ENCODE assay signal across 19 cellular contexts in genomic region chr9:108972186-108972585, GRCh38. TPM values are rescaled to one million over a fixed set of nuclear protein-coding genes. Genes with fewer than 3 reads are reported as not detected.
DNase-seq lines count a peak whose midpoint lies in the region; FAIRE-seq and TF ChIP-seq lines count a peak whose summit lies in the region.
"Had no signal": no experiment of that assay in that cellular context is flagged by ENCODE, and none has a peak within 500 bp of the region (broad histone marks: within the 10 kb centered on the region; RNA-seq: fewer than 3 reads in every experiment).

No MANE protein-coding gene starts in this region.

- no peak for TF ChIP-seq POLR2A in testis (IDR thresholded peaks at IDR 0.05)

- WGBS in testis, 2 donors, result 45 to 66% methylated on average over 3 of the region's 3 CpGs

- intact Hi-C loops in kidney (cut with DNase I) (no loop called here), testis (cut with DNase I; ENCODE audit: low total_unique reads) (no loop called here)

- H3K36me3 ChIP-seq in WERI-Rb-1 (peaks cover 38% of the 10 kb centered on the region), kidney (ENCODE audit: control insufficient read depth in 1 of 2, insufficient read depth in 2 of 2, low read length in 2 of 2) (peaks cover 0 to 5% of the 10 kb centered on the region in 2 donors), testis (ENCODE audit: low read depth, missing control alignments) (no peaks in the 10 kb centered on the region)

- FAIRE-seq in kidney (lab: Jason Lieb, UNC), result no peak
- FAIRE-seq: RCC 7860 had no signal

- H3K9ac ChIP-seq in kidney (ENCODE audit: low read length in 2 of 2), result no peak overlapping the region
- H3K9ac ChIP-seq: BLaER1 treated with 17β-estradiol and CSF1 and Interleukin-3, amounts not matched to agents 10 nM and 100 nM had no signal

- H3K27ac ChIP-seq in WERI-Rb-1, result peak overlapping the region; percentile 75
- H3K27ac ChIP-seq in kidney (ENCODE audit: low read depth in 2 of 2, low read length in 2 of 2), result peak overlapping the region; percentile 42 to 51
- peak overlapping the region; percentile 36 to 37 for H3K27ac ChIP-seq in testis
- H3K27ac ChIP-seq: 22Rv1; BLaER1 treated with 17β-estradiol and CSF1 and Interleukin-3, amounts not matched to agents 10 nM and 100 nM had no signal

- H3K4me1 ChIP-seq in kidney (ENCODE audit: control insufficient read depth in 1 of 2, insufficient read depth in 1 of 2, low read depth in 1 of 2, low read length in 2 of 2) (peaks cover 9 to 11% of the 10 kb centered on the region in 2 donors), testis (peaks cover 29% of the 10 kb centered on the region)
- H3K4me1 ChIP-seq: BLaER1 treated with 17β-estradiol and CSF1 and Interleukin-3, amounts not matched to agents 10 nM and 100 nM had no signal

- H3K27me3 ChIP-seq in WERI-Rb-1 (ENCODE audit: insufficient read depth, low read depth, severe bottlenecking), result no peaks in the 10 kb centered on the region
- H3K27me3 ChIP-seq in testis, result no peaks in the 10 kb centered on the region
- H3K27me3 ChIP-seq: BLaER1 treated with 17β-estradiol and CSF1 and Interleukin-3, amounts not matched to agents 10 nM and 100 nM had no signal

- no peak for TF ChIP-seq CTCF in WERI-Rb-1 (IDR thresholded peaks at IDR 0.05; ENCODE audit: low read depth, low read length)
- TF ChIP-seq CTCF in kidney (IDR thresholded peaks at IDR 0.05; ENCODE audit: borderline replicate concordance, extremely low read depth, insufficient read depth), result no peak
- TF ChIP-seq CTCF in testis (IDR thresholded peaks at IDR 0.05), result no peak

- H3K9me3 ChIP-seq in WERI-Rb-1 (ENCODE audit: severe bottlenecking), result peaks cover 4% of the 10 kb centered on the region
- H3K9me3 ChIP-seq in kidney (ENCODE audit: control insufficient read depth in 1 of 2, low read length in 2 of 2), result no peaks in the 10 kb centered on the region
- H3K9me3 ChIP-seq in testis, result no peaks in the 10 kb centered on the region

- DNase-seq in NCI-H146 (lab: John Stamatoyannopoulos, UW) (peak; percentile 1), NCI-H146 treated with DMSO at 0.1 percent for 48 hours (lab: John Stamatoyannopoulos, UW; ENCODE audit: unreplicated experiment) (no peak), WERI-Rb-1 (peak; percentile 41), kidney (no peak), testis (no peak), MV-4-11 (lab: John Stamatoyannopoulos, UW) (no peak), NCI-H128 (lab: John Stamatoyannopoulos, UW; ENCODE audit: unreplicated experiment) (no peak)
- no peak for DNase-seq in stimulated activated CD4-positive, alpha-beta T cell treated with anti-CD3 and anti-CD28 coated beads, Interleukin-1b, Interleukin-23, amount 100 ng/mL, for 48 hours
- DNase-seq: DMS153, EL, H9, KG1, NCI-H1092, NCI-H1930, NCI-H2171 treated with DMSO at 0.1 percent for 48 hours, SIG-M5 had no signal

- H3K4me3 ChIP-seq in WERI-Rb-1 (ENCODE audit: low read depth, low read length) (peak overlapping the region; percentile 25), kidney (ENCODE audit: low read length in 2 of 2) (no peak overlapping the region), testis (no peak overlapping the region)
- H3K4me3 ChIP-seq: BLaER1 treated with 17β-estradiol and CSF1 and Interleukin-3, amounts not matched to agents 10 nM and 100 nM had no signal

RNA-seq across cellular contexts. Expression of gene ABITRAM, which starts 38.0 kb away (rescaled TPM):
- total RNA-seq in kidney (11.7 TPM), testis (10 to 100 TPM in 1 of 2 donors, 1 to 10 TPM in 1; 8.6 to 18.3 TPM)
- polyA plus RNA-seq in kidney (ENCODE audit: insufficient read depth, low read depth, low replicate concordance) (13.6 TPM), testis (ENCODE audit: insufficient read depth, low read depth, low replicate concordance) (33.3 TPM)

RNA-seq across cellular contexts. Expression of gene ELP1, which starts 38.3 kb away (rescaled TPM):
- total RNA-seq in kidney (25.2 TPM), testis (10 to 100 TPM; 32.7 to 36.6 TPM)
- polyA plus RNA-seq in kidney (ENCODE audit: insufficient read depth, low read depth, low replicate concordance) (12.9 TPM), testis (ENCODE audit: insufficient read depth, low read depth, low replicate concordance) (20.8 TPM)

RNA-seq across cellular contexts. Expression of gene CTNNAL1, which starts 41.1 kb away (rescaled TPM):
- total RNA-seq in kidney, result 38.6 TPM
- 54.8 TPM for polyA plus RNA-seq in kidney (ENCODE audit: insufficient read depth, low read depth, low replicate concordance)
- total RNA-seq in testis, result 10 to 100 TPM; 86.4 to 92.7 TPM
- polyA plus RNA-seq in testis (ENCODE audit: insufficient read depth, low read depth, low replicate concordance), result 52.3 TPM

Comparison
In these comparisons a context has a peak if more than half of its experiments do, and no peak if none do; other contexts are left out.
1. DNase-seq: peak in NCI-H146 (single experiment) and WERI-Rb-1 (single experiment); none in NCI-H146 treated with DMSO at 0.1 percent for 48 hours (single experiment), kidney (single experiment), testis (single experiment), MV-4-11 (single experiment), stimulated activated CD4-positive, alpha-beta T cell treated with anti-CD3 and anti-CD28 coated beads, Interleukin-1b, Interleukin-23, amount 100 ng/mL, for 48 hours (single experiment) and NCI-H128 (single experiment).
2. Peak in every context shown above with its lines, with median percentiles within 50 percentile points of each other: H3K27ac ChIP-seq.